Comparison of ENCODE assay signal across 1 cellular context in the genomic region with DNA sequence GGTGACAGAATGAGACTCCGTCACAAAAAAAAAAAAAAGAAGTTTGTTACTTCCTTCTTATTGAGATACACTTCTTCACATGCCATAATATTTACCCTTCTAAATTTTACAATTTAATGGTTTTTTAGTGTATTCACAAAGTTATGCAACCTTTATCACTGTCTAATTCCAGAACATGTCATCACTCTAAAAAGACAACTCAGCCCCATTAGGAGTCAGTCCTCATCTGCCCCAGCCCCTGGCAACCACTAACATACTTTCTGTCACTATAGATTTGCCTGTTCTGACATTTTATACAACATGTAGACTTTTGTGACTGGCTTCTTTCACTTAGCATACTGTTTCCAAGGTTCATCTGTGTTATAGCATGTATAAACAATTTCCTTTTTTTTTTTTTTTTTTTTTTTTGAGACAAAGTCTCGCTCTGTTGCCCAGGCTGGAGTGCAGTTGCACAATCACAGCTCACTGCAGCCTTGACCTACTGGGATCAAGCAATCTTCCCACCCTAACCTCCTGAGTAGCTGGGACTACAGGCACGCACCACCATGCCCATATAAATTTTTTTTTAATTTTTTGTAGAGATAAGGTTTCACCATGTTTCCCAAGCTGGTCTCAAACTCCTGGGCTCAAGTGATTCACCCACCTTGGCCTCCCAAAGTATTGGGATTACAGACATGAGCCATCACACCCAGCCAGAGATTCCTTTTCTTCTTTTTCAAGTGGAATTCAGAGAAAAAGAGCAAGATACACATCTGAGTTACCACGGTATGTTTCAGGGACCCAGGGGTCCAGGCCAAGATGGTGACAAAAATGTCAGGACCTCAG.
TF ChIP-seq lines count a peak whose summit lies in the region.

No MANE protein-coding gene starts in this region.

TF ChIP-seq in HepG2, 621 proteins besides CTCF, POLR2A, EP300 and RAD21:
- TF ChIP-seq ZNF121 (CRISPR knock-in tag; IDR thresholded peaks at IDR 0.05), result peak; percentile 74
- TF ChIP-seq, protein P1, sequence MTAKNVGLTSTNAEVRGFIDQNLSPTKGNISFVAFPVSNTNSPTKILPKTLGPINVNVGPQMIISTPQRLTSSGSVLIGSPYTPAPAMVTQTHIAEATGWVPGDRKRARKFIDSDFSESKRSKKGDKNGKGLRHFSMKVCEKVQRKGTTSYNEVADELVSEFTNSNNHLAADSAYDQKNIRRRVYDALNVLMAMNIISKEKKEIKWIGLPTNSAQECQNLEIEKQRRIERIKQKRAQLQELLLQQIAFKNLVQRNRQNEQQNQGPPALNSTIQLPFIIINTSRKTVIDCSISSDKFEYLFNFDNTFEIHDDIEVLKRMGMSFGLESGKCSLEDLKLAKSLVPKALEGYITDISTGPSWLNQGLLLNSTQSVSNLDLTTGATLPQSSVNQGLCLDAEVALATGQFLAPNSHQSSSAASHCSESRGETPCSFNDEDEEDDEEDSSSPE (CRISPR knock-in tag; IDR thresholded peaks at IDR 0.05), result no peak
- peak; percentile 49; the same call in 1 of the 2 replicates for TF ChIP-seq ZNF460 (CRISPR knock-in tag; IDR thresholded peaks at IDR 0.05; ENCODE audit: borderline replicate concordance)
- no peak for TF ChIP-seq ZNF263 (CRISPR knock-in tag; IDR thresholded peaks at IDR 0.05)
- no peak for TF ChIP-seq ZNF292 (CRISPR knock-in tag; IDR thresholded peaks at IDR 0.05; ENCODE audit: borderline replicate concordance, low read depth)
- TF ChIP-seq CEBPG (CRISPR knock-in tag; IDR thresholded peaks at IDR 0.05), result peak; percentile 60
